ENCODE assay signal across 26 cellular contexts in genomic region chrX:12378263-12378662, GRCh38.
"Had no signal": no experiment of that assay in that cellular context is flagged by ENCODE, and none has a peak within 500 bp of the region (broad histone marks: within the 10 kb centered on the region; RNA-seq: fewer than 3 reads in every experiment).

No MANE protein-coding gene starts in this region.

- H3K27ac ChIP-seq: breast epithelium, Peyer's patch, RWPE1, SJSA1 had no signal

- H3K36me3 ChIP-seq: breast epithelium, Peyer's patch, SJSA1 had no signal

- FAIRE-seq: K562 had no signal

- DNase-seq: activated CD4-positive, alpha-beta T cell treated with anti-CD3 and anti-CD28 coated beads, Interleukin-2, amount 10 ng/mL, durations not matched to agents 24 days and 14 days; activated CD4-positive, alpha-beta T cell treated with anti-CD3 and anti-CD28 coated beads, Interleukin-2, amount 50 U/mL, for 48 hours; activated CD4-positive, CD25-positive, alpha-beta regulatory T cell treated with anti-CD3 and anti-CD28 coated beads, Interleukin-2, amount 50 U/mL, for 72 hours; activated CD8-positive, alpha-beta memory T cell treated with anti-CD3 and anti-CD28 coated beads, Interleukin-2, amount 10 ng/mL, durations not matched to agents 7 days and 5 days; activated effector memory CD4-positive, alpha-beta T cell treated with Interleukin-2 at 50 U/mL for 16 hours; activated naive CD4-positive, alpha-beta T cell; activated T-cell treated with anti-CD3 and anti-CD28 coated beads, Interleukin-2, amount 50 U/mL, for 24 hours; aorta; central memory CD4-positive, alpha-beta T cell; Karpas-422; MM.1S; NCI-H1417 treated with DMSO at 0.1 percent for 48 hours; NCI-H1694; NCI-H2081; NCI-H2171; NCI-H226; NCI-H524 treated with DMSO at 0.1 percent for 48 hours; NCI-H82; Peyer's patch; Right ventricle myocardium superior; SW 1271 had no signal

- ATAC-seq: activated CD8-positive, alpha-beta memory T cell treated with anti-CD3 and anti-CD28 coated beads, Interleukin-2, amount 10 ng/mL, durations not matched to agents 7 days and 5 days; K562; SK-N-SH treated with all-trans-retinoic acid at 6 μM for 48 hours had no signal

- H3K27me3 ChIP-seq: Peyer's patch, SJSA1 had no signal

- H3K4me3 ChIP-seq: breast epithelium, K562, Peyer's patch, SJSA1 had no signal

- H3K4me1 ChIP-seq: breast epithelium, Peyer's patch, SJSA1 had no signal
